In the genomic region with DNA sequence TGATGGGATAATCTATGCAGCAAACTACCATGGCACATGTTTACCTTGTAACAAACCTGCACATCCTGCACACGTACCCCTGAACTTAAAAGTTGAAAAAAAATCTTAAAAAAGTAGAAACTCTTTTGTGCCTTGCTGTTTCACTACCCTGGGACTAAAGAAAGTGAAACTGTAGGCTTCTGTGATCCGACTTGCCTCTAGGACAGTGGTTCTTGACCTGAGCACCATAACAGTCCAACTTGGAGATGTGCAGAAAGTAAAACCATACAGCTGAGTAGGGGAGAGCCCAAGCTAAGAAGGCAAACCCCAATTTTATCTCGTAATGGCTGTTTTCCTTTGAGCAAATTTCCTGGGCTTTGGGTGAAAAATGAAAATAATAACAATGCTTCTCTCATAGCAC, we compare ENCODE assay signal across 25 cellular contexts.
"Had no signal": no experiment of that assay in that cellular context is flagged by ENCODE, and none has a peak within 500 bp of the region (broad histone marks: within the 10 kb centered on the region; RNA-seq: fewer than 3 reads in every experiment).

No MANE protein-coding gene starts in this region.

- H3K4me3 ChIP-seq: MG63, SK-N-MC had no signal

- H3K27me3 ChIP-seq: MG63 had no signal

- H3K36me3 ChIP-seq: MG63 had no signal

- H3K27ac Mint-ChIP-seq: activated CD4-positive, alpha-beta memory T cell treated with anti-CD3 and anti-CD28 coated beads for 36 hours; activated CD4-positive, alpha-beta T cell treated with anti-CD3 and anti-CD28 coated beads, Interleukin-2, amount 10 ng/mL, durations not matched to agents 7 days and 5 days; activated naive CD4-positive, alpha-beta T cell treated with anti-CD3 and anti-CD28 coated beads, Interleukin-2, amount 50 U/mL, for 24 hours; activated T-helper 2 cell treated with anti-CD3 and anti-CD28 coated beads, Interferon-gamma antibody, Interleukin-2, Interleukin-4, amounts not matched to agents 10 μg/mL and 5 μg/mL and 100 μg/mL, durations not matched to agents 14 hours and 24 hours and 36 hours; brain had no signal

- DNase-seq: activated CD4-positive, alpha-beta memory T cell treated with anti-CD3 and anti-CD28 coated beads for 36 hours; activated CD4-positive, alpha-beta T cell treated with anti-CD3 and anti-CD28 coated beads, Interleukin-2, amount 10 ng/mL, durations not matched to agents 7 days and 5 days; activated CD4-positive, CD25-positive, alpha-beta regulatory T cell; activated CD8-positive, alpha-beta memory T cell treated with anti-CD3 and anti-CD28 coated beads for 24 hours; activated gamma-delta T cell treated with Interleukin-2 at 50 U/mL for 16 hours; activated T-cell treated with anti-CD3 and anti-CD28 coated beads, Interleukin-2, amount 50 U/mL, for 48 hours; amygdala; MG63; MV-4-11; NCI-H1092 treated with DMSO at 0.1 percent for 48 hours; NCI-H1417 treated with DMSO at 0.1 percent for 48 hours; NCI-H1694; NCI-H2029; NCI-H2107; NCI-H226; NCI-H526; NCI-H774; RPMI8226; T-helper 1 cell had no signal

- H3K4me3 Mint-ChIP-seq: activated CD4-positive, alpha-beta memory T cell treated with anti-CD3 and anti-CD28 coated beads for 36 hours; activated CD4-positive, alpha-beta T cell treated with anti-CD3 and anti-CD28 coated beads, Interleukin-2, amount 10 ng/mL, durations not matched to agents 7 days and 5 days; activated naive CD4-positive, alpha-beta T cell treated with anti-CD3 and anti-CD28 coated beads, Interleukin-2, amount 50 U/mL, for 24 hours; brain had no signal

- ATAC-seq: Right ventricle myocardium inferior had no signal

- H3K27me3 Mint-ChIP-seq: activated CD4-positive, alpha-beta memory T cell treated with anti-CD3 and anti-CD28 coated beads for 36 hours; activated CD4-positive, alpha-beta T cell treated with anti-CD3 and anti-CD28 coated beads, Interleukin-2, amount 10 ng/mL, durations not matched to agents 7 days and 5 days; activated naive CD4-positive, alpha-beta T cell treated with anti-CD3 and anti-CD28 coated beads, Interleukin-2, amount 50 U/mL, for 24 hours had no signal

- H3K27ac ChIP-seq: SK-N-MC, VCaP had no signal
